ENCODE assay signal across 7 cellular contexts in the genomic region with DNA sequence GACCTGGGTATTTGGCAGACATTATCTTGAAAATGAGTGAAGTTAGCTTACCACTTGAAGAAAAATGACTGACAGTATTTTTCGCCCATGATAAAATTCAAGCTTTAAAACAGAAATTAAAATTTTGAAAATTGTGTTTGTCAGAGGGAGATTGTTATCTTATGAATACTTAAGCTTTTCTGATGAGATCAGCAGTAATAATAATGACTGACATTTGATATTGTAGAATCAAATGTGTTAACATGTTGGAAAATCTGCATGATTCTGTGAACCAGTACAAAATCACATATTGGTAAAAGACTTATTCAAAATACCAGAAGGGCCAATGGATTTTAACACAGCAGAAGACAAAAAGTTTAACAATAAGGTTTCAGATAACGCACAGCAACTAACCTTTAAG.
"Had no signal": no experiment of that assay in that cellular context is flagged by ENCODE, and none has a peak within 500 bp of the region (broad histone marks: within the 10 kb centered on the region; RNA-seq: fewer than 3 reads in every experiment).

No MANE protein-coding gene starts in this region.

- H3K4me2 ChIP-seq: GM23338 had no signal

- H3K4me3 ChIP-seq: GM23338 had no signal

- FAIRE-seq: H1, H54, HTR-8/SVneo had no signal

- H2AFZ ChIP-seq: GM23338 had no signal

- DNase-seq: H9, HCEC 1CT, KG1 had no signal

- ATAC-seq: GM23338 had no signal
